ENCODE assay signal across 8 cellular contexts in genomic region chr12:26936559-26937442, GRCh38. TPM values are rescaled to one million over a fixed set of nuclear protein-coding genes. Genes with fewer than 3 reads are reported as not detected.
DNase-seq lines count a peak whose midpoint lies in the region; ATAC-seq and TF ChIP-seq lines count a peak whose summit lies in the region.

No MANE protein-coding gene starts in this region.

- intact Hi-C loops in prostate gland (cut with DNase I): loop anchor here (5.0 kb wide), 1 partner anchor 310 kb away; no protein-coding TSS in a partner anchor

- no peaks in the 10 kb centered on the region for H3K27me3 ChIP-seq in SJSA1 (replicated peaks)
- no peaks in the 10 kb centered on the region for H3K27me3 ChIP-seq in prostate gland (replicated peaks; ENCODE audit: insufficient read depth)

- peaks cover 22% of the 10 kb centered on the region for H3K36me3 ChIP-seq in SJSA1
- H3K36me3 ChIP-seq in prostate gland: no peaks in the 10 kb centered on the region

- H3K27ac ChIP-seq in SJSA1 (peak overlapping the region; percentile 93), prostate gland (peak overlapping the region; percentile 95 to 98)

- H3K4me1 ChIP-seq in SJSA1 (replicated peaks) (peaks cover 14% of the 10 kb centered on the region), prostate gland (replicated peaks) (no peaks in the 10 kb centered on the region)

- TF ChIP-seq POLR2A in prostate gland (IDR thresholded peaks at IDR 0.05): no peak

- ATAC-seq in HG03565 (IDR thresholded peaks at IDR 0.05; ENCODE audit: unreplicated experiment) (no peak), HG03342 (IDR thresholded peaks at IDR 0.05; ENCODE audit: unreplicated experiment) (no peak)

- WGBS in prostate gland: 6% methylated on average over 8 of the region's 8 CpGs

- TF ChIP-seq CTCF in epithelial cell of proximal tubule (conservative IDR thresholded peaks at IDR 0.05; ENCODE audit: low read depth, low read length) (no peak), prostate gland (IDR thresholded peaks at IDR 0.05) (no peak)

- H3K9me3 ChIP-seq in SJSA1 (replicated peaks) (no peaks in the 10 kb centered on the region), prostate gland (no peaks in the 10 kb centered on the region)

- DNase-seq in DMS 273 (lab: John Stamatoyannopoulos, UW; ENCODE audit: unreplicated experiment) (peak; percentile 19), DMS 273 treated with DMSO at 0.1 percent for 48 hours (lab: John Stamatoyannopoulos, UW) (no peak), SJSA1 (ENCODE audit: low read depth in 1 of 2, low spot score in 2 of 2) (no peak), epithelial cell of proximal tubule (ENCODE audit: low read depth) (no peak), prostate gland (ENCODE audit: low spot score) (no peak), SHP77 treated with DMSO at 0.1 percent for 48 hours (lab: John Stamatoyannopoulos, UW) (no peak)

- peak overlapping the region; percentile 85 for H3K4me3 ChIP-seq in SJSA1
- peak overlapping the region; percentile 83 for H3K4me3 ChIP-seq in epithelial cell of proximal tubule (ENCODE audit: low read depth, low read length)
- H3K4me3 ChIP-seq in prostate gland: peak overlapping the region; percentile 79 to 90

RNA-seq across cellular contexts. Expression of gene INTS13, which starts 1.0 kb away (rescaled TPM):
- total RNA-seq in SJSA1 (2014; rRNA removed; shearing (Covaris generic)): 35.7 and 58.9 TPM in 2 replicates
- 33.6 and 42.6 TPM in 2 replicates for total RNA-seq in epithelial cell of proximal tubule
- 10 to 100 TPM; 22.1 to 23.5 TPM for total RNA-seq in prostate gland

RNA-seq across cellular contexts. Expression of gene FGFR1OP2, which starts 1.5 kb away (rescaled TPM):
- total RNA-seq in SJSA1 (2014; rRNA removed; shearing (Covaris generic)): 77.0 and 104 TPM in 2 replicates
- total RNA-seq in epithelial cell of proximal tubule: 27.3 and 31.2 TPM in 2 replicates
- 10 to 100 TPM; 45.0 to 64.4 TPM for total RNA-seq in prostate gland
